ENCODE assay signal across 21 cellular contexts in genomic region chr12:113663396-113663795, GRCh38.
"Had no signal": no experiment of that assay in that cellular context is flagged by ENCODE, and none has a peak within 500 bp of the region (broad histone marks: within the 10 kb centered on the region; RNA-seq: fewer than 3 reads in every experiment).

No MANE protein-coding gene starts in this region.

- H3K9me3 ChIP-seq: Peyer's patch, SJCRH30 had no signal

- H3K4me3 ChIP-seq: PC-9, Peyer's patch, SJCRH30 had no signal

- H3K4me1 ChIP-seq: Peyer's patch, SJCRH30 had no signal

- H3K36me3 ChIP-seq: Peyer's patch, SJCRH30 had no signal

- ATAC-seq: Right ventricle myocardium inferior, SK-N-SH treated with all-trans-retinoic acid at 6 μM for 48 hours had no signal

- H2AFZ ChIP-seq: PC-9 had no signal

- FAIRE-seq: HTR-8/SVneo had no signal

- DNase-seq: KBM-7, NCI-H1092, NCI-H1105 treated with DMSO at 0.1 percent for 48 hours, NCI-H1417 treated with DMSO at 0.1 percent for 48 hours, NCI-H187, NCI-H2029, NCI-H2081 treated with DMSO at 0.1 percent for 48 hours, NCI-H2171, NCI-H226, NCI-H446, NCI-H510A, NCI-H69, NCI-H774, PC-9, Peyer's patch, SHP77 treated with DMSO at 0.1 percent for 48 hours had no signal

- H3K4me2 ChIP-seq: PC-9 had no signal

- H3K27me3 ChIP-seq: Peyer's patch, SJCRH30 had no signal

- H3K27ac ChIP-seq: HL-60, PC-9, Peyer's patch, SJCRH30 had no signal
